12 cellular contexts compared by ENCODE assay signal in genomic region chr1:200869753-200870391, GRCh38. TPM values are rescaled to one million over a fixed set of nuclear protein-coding genes. Genes with fewer than 3 reads are reported as not detected.
DNase-seq lines count a peak whose midpoint lies in the region; ATAC-seq and TF ChIP-seq lines count a peak whose summit lies in the region.
"Had no signal": no experiment of that assay in that cellular context is flagged by ENCODE, and none has a peak within 500 bp of the region (broad histone marks: within the 10 kb centered on the region; RNA-seq: fewer than 3 reads in every experiment).

No MANE protein-coding gene starts in this region.

- ATAC-seq in GM21526 (IDR thresholded peaks at IDR 0.05; ENCODE audit: low FRiP score, unreplicated experiment) (peak; percentile 45), HG03460 (IDR thresholded peaks at IDR 0.05; ENCODE audit: unreplicated experiment) (peak; percentile 46)

- POLR2A ChIA-PET in activated CD4-positive, alpha-beta T cell treated with anti-CD3 and anti-CD28 coated beads, Interleukin-2, amount 10 ng/mL, durations not matched to agents 7 days and 5 days (lab: Charles Lee), result no interaction called here

- no peak for DNase-seq in activated CD4-positive, alpha-beta T cell treated with anti-CD3 and anti-CD28 coated beads, Interleukin-2, amount 10 ng/mL, durations not matched to agents 7 days and 5 days
- DNase-seq in activated CD4-positive, alpha-beta T cell treated with anti-CD3 and anti-CD28 coated beads, Interleukin-2, amount 50 U/mL, for 4 hours, result no peak
- peak; percentile 70 for DNase-seq in osteocyte (ENCODE audit: extremely low spot score, unreplicated experiment)
- no peak for DNase-seq in DMS53 (lab: John Stamatoyannopoulos, UW)
- no peak for DNase-seq in ecto neural progenitor cell (ENCODE audit: low spot score)
- no peak for DNase-seq in iPS-NIHi7 (ENCODE audit: extremely low spot score)
- DNase-seq: right lobe of liver had no signal

- peak overlapping the region; percentile 7 for H3K27ac Mint-ChIP-seq in activated CD4-positive, alpha-beta T cell treated with anti-CD3 and anti-CD28 coated beads, Interleukin-2, amount 10 ng/mL, durations not matched to agents 7 days and 5 days
- H3K27ac Mint-ChIP-seq in osteocyte (ENCODE audit: unreplicated experiment), result no peak overlapping the region
- H3K27ac Mint-ChIP-seq: type B pancreatic cell had no signal

- no peak overlapping the region for H3K4me3 Mint-ChIP-seq in activated CD4-positive, alpha-beta T cell treated with anti-CD3 and anti-CD28 coated beads, Interleukin-2, amount 10 ng/mL, durations not matched to agents 7 days and 5 days
- H3K4me3 Mint-ChIP-seq in osteocyte (ENCODE audit: unreplicated experiment), result no peak overlapping the region
- H3K4me3 Mint-ChIP-seq: type B pancreatic cell had no signal

- peaks cover 24% of the 10 kb centered on the region for H3K4me1 Mint-ChIP-seq in activated CD4-positive, alpha-beta T cell treated with anti-CD3 and anti-CD28 coated beads, Interleukin-2, amount 10 ng/mL, durations not matched to agents 7 days and 5 days
- H3K4me1 Mint-ChIP-seq in osteocyte (ENCODE audit: unreplicated experiment), result peaks cover 19% of the 10 kb centered on the region

- no peak for TF ChIP-seq CTCF in osteocyte (IDR thresholded peaks at IDR 0.05)

- no peaks in the 10 kb centered on the region for H3K36me3 Mint-ChIP-seq in activated CD4-positive, alpha-beta T cell treated with anti-CD3 and anti-CD28 coated beads, Interleukin-2, amount 10 ng/mL, durations not matched to agents 7 days and 5 days (ENCODE audit: low read depth)
- peaks cover 4% of the 10 kb centered on the region for H3K36me3 Mint-ChIP-seq in osteocyte (ENCODE audit: unreplicated experiment)

- no peaks in the 10 kb centered on the region for H3K9me3 Mint-ChIP-seq in activated CD4-positive, alpha-beta T cell treated with anti-CD3 and anti-CD28 coated beads, Interleukin-2, amount 10 ng/mL, durations not matched to agents 7 days and 5 days
- no peaks in the 10 kb centered on the region for H3K9me3 Mint-ChIP-seq in osteocyte (ENCODE audit: unreplicated experiment)
- H3K9me3 Mint-ChIP-seq: type B pancreatic cell had no signal

- peaks cover 51% of the 10 kb centered on the region for H3K27me3 Mint-ChIP-seq in activated CD4-positive, alpha-beta T cell treated with anti-CD3 and anti-CD28 coated beads, Interleukin-2, amount 10 ng/mL, durations not matched to agents 7 days and 5 days
- H3K27me3 Mint-ChIP-seq in osteocyte (ENCODE audit: unreplicated experiment), result peaks cover 14% of the 10 kb centered on the region
- H3K27me3 Mint-ChIP-seq: type B pancreatic cell had no signal

- CTCF ChIA-PET in activated CD4-positive, alpha-beta T cell treated with anti-CD3 and anti-CD28 coated beads, Interleukin-2, amount 10 ng/mL, durations not matched to agents 7 days and 5 days (lab: Charles Lee), result no interaction called here

RNA-seq across cellular contexts. Expression of gene GPR25, which starts 2.9 kb away (rescaled TPM):
- not detected for total RNA-seq in activated CD4-positive, alpha-beta T cell treated with anti-CD3 and anti-CD28 coated beads, Interleukin-2, amount 10 ng/mL, durations not matched to agents 7 days and 5 days
- total RNA-seq in osteocyte, result not detected in 2 replicates
- total RNA-seq: astrocyte, HT1080, right lobe of liver had no signal

RNA-seq across cellular contexts. Expression of gene INAVA, which starts 24.8 kb away (rescaled TPM):
- total RNA-seq in activated CD4-positive, alpha-beta T cell treated with anti-CD3 and anti-CD28 coated beads, Interleukin-2, amount 10 ng/mL, durations not matched to agents 7 days and 5 days, result not detected
- 2.0 and 2.1 TPM in 2 replicates for total RNA-seq in osteocyte
- total RNA-seq: HT1080 had no signal
